In the genomic region with DNA sequence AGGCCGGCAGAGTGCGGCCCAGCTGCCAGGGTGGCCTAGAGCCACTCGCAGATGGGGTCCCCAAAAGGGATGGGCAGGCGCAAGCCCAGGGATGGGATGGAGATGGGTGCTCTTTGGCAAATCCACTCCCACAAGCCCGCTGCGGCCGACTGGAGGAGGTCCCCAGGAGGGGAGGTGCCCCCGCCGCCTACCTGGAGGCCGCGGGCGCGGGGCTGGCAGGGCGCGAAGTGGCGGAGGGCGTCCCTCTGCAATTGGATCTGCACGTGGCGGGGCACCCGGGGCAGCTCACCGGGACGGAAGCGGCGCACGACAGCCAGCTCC, we compare ENCODE assay signal across 8 cellular contexts. TPM values are rescaled to one million over a fixed set of nuclear protein-coding genes. Genes with fewer than 3 reads are reported as not detected.
A peak's percentile ranks its signal among the peaks of the same experiment; 100 is the strongest.
DNase-seq lines count a peak whose midpoint lies in the region; ATAC-seq and TF ChIP-seq lines count a peak whose summit lies in the region.

No MANE protein-coding gene starts in this region.

- no peak overlapping the region for H2BK15ac ChIP-seq in mesendoderm (replicated peaks; ENCODE audit: low read depth)

- H3K36me3 ChIP-seq in BJ (ENCODE audit: control insufficient read depth, insufficient read depth, low read length) (peaks cover 1% of the 10 kb centered on the region; the same call in 1 of the 2 replicates), brain microvascular endothelial cell (replicated peaks) (no peaks in the 10 kb centered on the region), mesendoderm (ENCODE audit: control insufficient read depth, insufficient read depth, low read length) (no peaks in the 10 kb centered on the region)

- CTCF ChIA-PET in BJ (lab: Yijun Ruan, JAX), result interaction anchor here (0.9 to 1.9 kb wide), 11 partner anchors 9 to 1140 kb away, joined by 3 to 7 read pairs (median 3); partner anchors contain the start of genes CDH24, PABPN1 and SDR39U1

- peaks cover under 1% of the 10 kb centered on the region for H3K79me2 ChIP-seq in mesendoderm (ENCODE audit: control insufficient read depth, insufficient read depth, low read length)

- no CpG with 5 or more reads among the region's 25 CpGs for WGBS in mesendoderm (ENCODE audit: extremely low coverage, insufficient coverage, low lambda C conversion rate)

- no peak overlapping the region for H2BK5ac ChIP-seq in mesendoderm (ENCODE audit: low read length)

- POLR2A ChIA-PET in BJ (lab: Charles Lee), result no interaction called here

- no peak for DNase-seq in BJ (ENCODE audit: low read depth)
- DNase-seq in HL-60 (ENCODE audit: low read depth in 1 of 2, low spot score in 1 of 2), result no peak
- peak; percentile 15 for DNase-seq in brain microvascular endothelial cell
- DNase-seq in mesendoderm, result no peak
- no peak for DNase-seq in central memory CD4-positive, alpha-beta T cell
- no peak for DNase-seq in kidney glomerular epithelial cell (lab: John Stamatoyannopoulos, UW)

- H3K23ac ChIP-seq in mesendoderm (ENCODE audit: low read length), result no peak overlapping the region

- H2BK120ac ChIP-seq in mesendoderm (ENCODE audit: low read depth, low read length), result no peak overlapping the region

- H3K4me3 ChIP-seq in BJ (ENCODE audit: low read depth, low read length) (peak overlapping the region; percentile 49), HL-60 (replicated peaks; ENCODE audit: insufficient read depth, low read length) (peak overlapping the region; percentile 68), brain microvascular endothelial cell (ENCODE audit: low read depth, low read length) (peak overlapping the region; percentile 68), mesendoderm (ENCODE audit: low read length) (peak overlapping the region; percentile 1)

- H4K8ac ChIP-seq in mesendoderm (ENCODE audit: low read depth, low read length), result no peak overlapping the region

- peak overlapping the region; percentile 47 for H3K4me2 ChIP-seq in mesendoderm (ENCODE audit: low read length)

- H3K27me3 ChIP-seq in BJ (ENCODE audit: control insufficient read depth, insufficient read depth, low read length) (no peaks in the 10 kb centered on the region), HL-60 (ENCODE audit: insufficient read depth, poor library complexity, severe bottlenecking) (no peaks in the 10 kb centered on the region), brain microvascular endothelial cell (replicated peaks) (no peaks in the 10 kb centered on the region), mesendoderm (ENCODE audit: insufficient read depth, low read length, poor library complexity) (no peaks in the 10 kb centered on the region)

- in situ Hi-C loops in brain microvascular endothelial cell (cut with HindIII; ENCODE audit: low pct_ligation_motif_present, low sequenced_read_pairs), result no loop called here

- H4K5ac ChIP-seq in mesendoderm (ENCODE audit: low read length), result no peak overlapping the region

- H3K27ac ChIP-seq in HL-60 (replicated peaks), result peak overlapping the region; percentile 86
- peak overlapping the region; percentile 33 for H3K27ac ChIP-seq in brain microvascular endothelial cell
- peak overlapping the region; percentile 31 for H3K27ac ChIP-seq in mesendoderm (ENCODE audit: low read depth, low read length)

- peak overlapping the region; percentile 58 for H3K56ac ChIP-seq in mesendoderm (ENCODE audit: low read length)

- TF ChIP-seq CTCF in BJ (IDR thresholded peaks at IDR 0.05; ENCODE audit: insufficient read depth, low read depth, low read length) (no peak), HL-60 (IDR thresholded peaks at IDR 0.05; ENCODE audit: insufficient read depth, low read length) (no peak), brain microvascular endothelial cell (IDR thresholded peaks at IDR 0.05; ENCODE audit: low read depth, low read length, missing control alignments) (no peak)

- H3K18ac ChIP-seq in mesendoderm (ENCODE audit: low read length), result peak overlapping the region; percentile 16

- ATAC-seq in GM19438 (IDR thresholded peaks at IDR 0.05; ENCODE audit: low read depth, unreplicated experiment) (peak; percentile 5), GM19324 (IDR thresholded peaks at IDR 0.05; ENCODE audit: low FRiP score, unreplicated experiment) (no peak)

- no peak overlapping the region for H2AK5ac ChIP-seq in mesendoderm (ENCODE audit: low read length)

- H3K79me1 ChIP-seq in mesendoderm (ENCODE audit: low read length), result peaks cover under 1% of the 10 kb centered on the region

- peak overlapping the region; percentile 70 for H3K9ac ChIP-seq in mesendoderm (ENCODE audit: low read length)

- H3K4me1 ChIP-seq in mesendoderm (ENCODE audit: control insufficient read depth, low read depth, low read length), result no peaks in the 10 kb centered on the region

- no peak overlapping the region for H3K4ac ChIP-seq in mesendoderm (ENCODE audit: low read depth, low read length)

RNA-seq across cellular contexts. Expression of gene PPP1R3E, which starts 0.7 kb away (rescaled TPM):
- polyA plus RNA-seq in BJ (2011; rRNA removed), result 2.5 and 2.8 TPM in 2 replicates
- polyA minus RNA-seq in BJ (2011; rRNA and poly(A)+ RNA removed), result 2.2 and 2.5 TPM in 2 replicates
- polyA plus RNA-seq in mesendoderm (2013, experiment 1 of 2), result 1.8 TPM
- 1.8 TPM for polyA plus RNA-seq in mesendoderm (2013, experiment 2 of 2)

RNA-seq across cellular contexts. Expression of gene BCL2L2, which starts 4.7 kb away (rescaled TPM):
- polyA plus RNA-seq in BJ (2011; rRNA removed), result 26.5 and 27.9 TPM in 2 replicates
- 10.5 and 12.3 TPM in 2 replicates for polyA minus RNA-seq in BJ (2011; rRNA and poly(A)+ RNA removed)
- 6.5 TPM for polyA plus RNA-seq in mesendoderm (2013, experiment 1 of 2)
- 6.5 TPM for polyA plus RNA-seq in mesendoderm (2013, experiment 2 of 2)

RNA-seq across cellular contexts. Expression of gene HOMEZ, which starts 16.0 kb away (rescaled TPM):
- polyA plus RNA-seq in BJ (2011; rRNA removed), result 11.9 and 16.0 TPM in 2 replicates
- 13.2 and 26.1 TPM in 2 replicates for polyA minus RNA-seq in BJ (2011; rRNA and poly(A)+ RNA removed)
- polyA plus RNA-seq in mesendoderm (2013, experiment 1 of 2), result 8.8 TPM
- 8.4 TPM for polyA plus RNA-seq in mesendoderm (2013, experiment 2 of 2)

RNA-seq across cellular contexts. Expression of gene PABPN1, which starts 19.3 kb away (rescaled TPM):
- 119 and 143 TPM in 2 replicates for polyA plus RNA-seq in BJ (2011; rRNA removed)
- 33.7 and 40.5 TPM in 2 replicates for polyA minus RNA-seq in BJ (2011; rRNA and poly(A)+ RNA removed)
- 246 TPM for polyA plus RNA-seq in mesendoderm (2013, experiment 1 of 2)
- polyA plus RNA-seq in mesendoderm (2013, experiment 2 of 2), result 254 TPM

RNA-seq across cellular contexts. Expression of gene SLC22A17, which starts 50.8 kb away (rescaled TPM):
- 9.0 and 14.0 TPM in 2 replicates for polyA plus RNA-seq in BJ (2011; rRNA removed)
- polyA minus RNA-seq in BJ (2011; rRNA and poly(A)+ RNA removed), result 5.3 and 5.5 TPM in 2 replicates
- polyA plus RNA-seq in mesendoderm (2013, experiment 1 of 2), result 15.4 TPM
- polyA plus RNA-seq in mesendoderm (2013, experiment 2 of 2), result 16.7 TPM

Comparison
In these comparisons a context has a peak if more than half of its experiments do, and no peak if none do; other contexts are left out.
1. H3K4me3 ChIP-seq: peak in every context shown above with its lines; median percentile 68 in HL-60; 68 in brain microvascular endothelial cell; 49 in BJ; 1 in mesendoderm.
2. H3K27ac ChIP-seq: peak in every context shown above with its lines; median percentile 86 in HL-60; 33 in brain microvascular endothelial cell; 31 in mesendoderm.